In genomic region chr12:42477931-42478330, GRCh38 we compare ENCODE assay signal across 27 cellular contexts.
"Had no signal": no experiment of that assay in that cellular context is flagged by ENCODE, and none has a peak within 500 bp of the region (broad histone marks: within the 10 kb centered on the region; RNA-seq: fewer than 3 reads in every experiment).

No MANE protein-coding gene starts in this region.

- FAIRE-seq: endothelial cell of umbilical vein, kidney, TTC549 had no signal

- H3K4me3 Mint-ChIP-seq: activated CD4-positive, alpha-beta memory T cell treated with anti-CD3 and anti-CD28 coated beads, Interleukin-2, amount 10 ng/mL, durations not matched to agents 7 days and 5 days; activated CD4-positive, alpha-beta T cell treated with anti-CD3 and anti-CD28 coated beads for 36 hours; activated CD8-positive, alpha-beta memory T cell treated with anti-CD3 and anti-CD28 coated beads, Interleukin-2, amount 10 ng/mL, durations not matched to agents 7 days and 5 days; activated naive CD8-positive, alpha-beta T cell treated with anti-CD3 and anti-CD28 coated beads, Interleukin-2, amount 50 U/mL, for 24 hours; activated T-helper 17 cell treated with anti-CD3 and anti-CD28 coated beads, Interleukin-2, amount 50 U/mL, for 72 hours; WTC11 had no signal

- ATAC-seq: activated CD4-positive, alpha-beta T cell treated with anti-CD3 and anti-CD28 coated beads for 36 hours; activated CD8-positive, alpha-beta memory T cell treated with anti-CD3 and anti-CD28 coated beads, Interleukin-2, amount 10 ng/mL, durations not matched to agents 7 days and 5 days; activated naive CD8-positive, alpha-beta T cell treated with anti-CD3 and anti-CD28 coated beads, Interleukin-2, amount 50 U/mL, for 24 hours; activated T-helper 17 cell treated with anti-CD3 and anti-CD28 coated beads, Interleukin-2, amount 50 U/mL, for 72 hours; foreskin keratinocyte; left lobe of liver; WTC11 had no signal

- H3K9me3 Mint-ChIP-seq: activated CD4-positive, alpha-beta memory T cell treated with anti-CD3 and anti-CD28 coated beads, Interleukin-2, amount 10 ng/mL, durations not matched to agents 7 days and 5 days; activated naive CD8-positive, alpha-beta T cell treated with anti-CD3 and anti-CD28 coated beads, Interleukin-2, amount 50 U/mL, for 24 hours; activated T-helper 17 cell treated with anti-CD3 and anti-CD28 coated beads, Interleukin-2, amount 50 U/mL, for 72 hours; WTC11 had no signal

- H3K4me3 ChIP-seq: ascending aorta, breast epithelium, esophagus muscularis mucosa, lung, thyroid gland had no signal

- DNase-seq: activated CD4-positive, alpha-beta memory T cell treated with anti-CD3 and anti-CD28 coated beads, Interleukin-2, amount 10 ng/mL, durations not matched to agents 7 days and 5 days; activated CD4-positive, alpha-beta T cell treated with anti-CD3 and anti-CD28 coated beads for 36 hours; activated CD8-positive, alpha-beta memory T cell treated with anti-CD3 and anti-CD28 coated beads, Interleukin-2, amount 10 ng/mL, durations not matched to agents 7 days and 5 days; activated naive CD4-positive, alpha-beta T cell treated with Interleukin-2 at 50 U/mL for 16 hours; activated naive CD8-positive, alpha-beta T cell treated with anti-CD3 and anti-CD28 coated beads, Interleukin-2, amount 50 U/mL, for 24 hours; activated T-cell treated with anti-CD3 and anti-CD28 coated beads, Interleukin-2, amount 50 U/mL, for 1 hour; cerebellar nuclear complex; effector memory CD4-positive, alpha-beta T cell; foreskin keratinocyte; kidney; midbrain; occipital lobe; posterior cingulate gyrus; stimulated activated CD4-positive, alpha-beta T cell treated with anti-CD3 and anti-CD28 coated beads, Interleukin-12 subunit alpha, Interleukin-12 subunit beta, amount 100 ng/mL, for 4 hours; stimulated activated CD4-positive, alpha-beta T cell treated with anti-CD3 and anti-CD28 coated beads, Interleukin-1b, Interleukin-23, amount 100 ng/mL, for 48 hours; stimulated activated CD8-positive, alpha-beta memory T cell treated with anti-CD3 and anti-CD28 coated beads, Interleukin-4, amount 100 ng/mL, for 48 hours; stimulated activated naive CD4-positive, alpha-beta T cell treated with Interleukin-2 at 50 U/mL for 16 hours; thyroid gland had no signal

- H3K27ac ChIP-seq: ascending aorta, breast epithelium, esophagus muscularis mucosa, foreskin keratinocyte, thyroid gland had no signal

- H3K4me1 Mint-ChIP-seq: activated T-helper 17 cell treated with anti-CD3 and anti-CD28 coated beads, Interleukin-2, amount 50 U/mL, for 72 hours had no signal

- H3K36me3 Mint-ChIP-seq: activated CD8-positive, alpha-beta memory T cell treated with anti-CD3 and anti-CD28 coated beads, Interleukin-2, amount 10 ng/mL, durations not matched to agents 7 days and 5 days; WTC11 had no signal

- H3K27me3 ChIP-seq: ascending aorta, breast epithelium, esophagus muscularis mucosa, foreskin keratinocyte, thyroid gland had no signal

- H3K9me3 ChIP-seq: ascending aorta, breast epithelium, esophagus muscularis mucosa, thyroid gland had no signal

- H3K4me1 ChIP-seq: ascending aorta, breast epithelium had no signal

- H3K36me3 ChIP-seq: ascending aorta, breast epithelium, esophagus muscularis mucosa, thyroid gland had no signal

- H3K27ac Mint-ChIP-seq: activated CD4-positive, alpha-beta memory T cell treated with anti-CD3 and anti-CD28 coated beads, Interleukin-2, amount 10 ng/mL, durations not matched to agents 7 days and 5 days; activated CD4-positive, alpha-beta T cell treated with anti-CD3 and anti-CD28 coated beads for 36 hours; activated CD8-positive, alpha-beta memory T cell treated with anti-CD3 and anti-CD28 coated beads, Interleukin-2, amount 10 ng/mL, durations not matched to agents 7 days and 5 days; activated naive CD8-positive, alpha-beta T cell treated with anti-CD3 and anti-CD28 coated beads, Interleukin-2, amount 50 U/mL, for 24 hours; activated T-helper 17 cell treated with anti-CD3 and anti-CD28 coated beads, Interleukin-2, amount 50 U/mL, for 72 hours; WTC11 had no signal
